In the genomic region with DNA sequence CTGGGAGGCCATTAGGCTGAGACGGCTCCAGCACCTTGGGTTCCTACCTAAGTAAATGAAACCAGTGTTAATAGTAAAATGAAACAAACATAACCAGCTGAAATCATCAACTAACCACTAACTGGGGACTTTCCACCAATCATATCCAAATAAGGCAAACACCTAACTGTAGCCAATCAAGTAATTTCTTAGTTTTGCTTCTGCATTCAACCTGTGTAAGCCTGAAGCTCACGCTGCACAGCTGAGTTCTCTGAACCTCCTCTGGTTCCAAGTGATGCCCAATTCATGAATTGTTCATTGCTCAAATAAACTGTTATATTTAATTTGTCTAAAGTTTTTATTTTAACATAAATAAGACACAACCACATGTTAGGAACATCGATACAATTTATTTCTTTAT, we compare ENCODE assay signal across 12 cellular contexts. TPM values are rescaled to one million over a fixed set of nuclear protein-coding genes. Genes with fewer than 3 reads are reported as not detected.
DNase-seq lines count a peak whose midpoint lies in the region; ATAC-seq and TF ChIP-seq lines count a peak whose summit lies in the region.
"Had no signal": no experiment of that assay in that cellular context is flagged by ENCODE, and none has a peak within 500 bp of the region (broad histone marks: within the 10 kb centered on the region; RNA-seq: fewer than 3 reads in every experiment).

No MANE protein-coding gene starts in this region.

- H3K9me3 Mint-ChIP-seq in CD8-positive, alpha-beta T cell = no peaks in the 10 kb centered on the region

- no peaks in the 10 kb centered on the region for H3K4me1 ChIP-seq in CD8-positive, alpha-beta T cell (ENCODE audit: insufficient read depth, low read length)

- no peaks in the 10 kb centered on the region for H3K36me3 ChIP-seq in CD8-positive, alpha-beta T cell (ENCODE audit: insufficient read depth, low read length)

- H3K27me3 ChIP-seq in CD8-positive, alpha-beta T cell (ENCODE audit: insufficient read depth, low read length) = no peaks in the 10 kb centered on the region

- peak; percentile 73 for ATAC-seq in CD8-positive, alpha-beta T cell
- ATAC-seq in GM19035 (IDR thresholded peaks at IDR 0.05; ENCODE audit: unreplicated experiment) (peak; percentile 95), HG02763 (IDR thresholded peaks at IDR 0.05; ENCODE audit: unreplicated experiment) (peak; percentile 84), HG03575 (IDR thresholded peaks at IDR 0.05; ENCODE audit: extremely low read depth, insufficient number of reproducible peaks, low FRiP score, unreplicated experiment) (peak; percentile 96)
- ATAC-seq: Panc1 had no signal

- H3K4me3 ChIP-seq in CD8-positive, alpha-beta T cell (ENCODE audit: low read depth, low read length) = no peak overlapping the region

- TF ChIP-seq CTCF in CD8-positive, alpha-beta T cell (IDR thresholded peaks at IDR 0.05) = no peak

- no peak overlapping the region for H3K4me3 Mint-ChIP-seq in CD8-positive, alpha-beta T cell

- intact Hi-C loops in CD8-positive, alpha-beta T cell (cut with DNase I, micrococcal nuclease) = no loop called here

- H3K27ac ChIP-seq in CD8-positive, alpha-beta T cell (ENCODE audit: low read depth, low read length) = no peak overlapping the region

- no peak overlapping the region for H3K27ac Mint-ChIP-seq in CD8-positive, alpha-beta T cell

- CTCF ChIA-PET in CD8-positive, alpha-beta T cell (lab: Charles Lee) = no interaction called here

- POLR2A ChIA-PET in CD8-positive, alpha-beta T cell (lab: Charles Lee) = no interaction called here

- no peak for DNase-seq in CD8-positive, alpha-beta T cell
- DNase-seq in SKM-1 (lab: John Stamatoyannopoulos, UW; ENCODE audit: unreplicated experiment) = no peak
- no peak for DNase-seq in hepatic stellate cell (ENCODE audit: low spot score)
- no peak for DNase-seq in stimulated activated CD4-positive, alpha-beta T cell treated with anti-CD3 and anti-CD28 coated beads, Interleukin-12 subunit alpha, Interleukin-12 subunit beta, amount 100 ng/mL, for 4 hours
- no peak for DNase-seq in D341Med (ENCODE audit: low spot score)
- DNase-seq: foreskin melanocyte; stimulated activated CD4-positive, alpha-beta T cell treated with anti-CD3 and anti-CD28 coated beads, Interleukin-2, amount 100 ng/mL, for 48 hours had no signal

- H3K27me3 Mint-ChIP-seq in CD8-positive, alpha-beta T cell (ENCODE audit: low read depth) = no peaks in the 10 kb centered on the region

- H3K4me1 Mint-ChIP-seq in CD8-positive, alpha-beta T cell (ENCODE audit: low read depth) = peaks cover 5% of the 10 kb centered on the region

- peaks cover 3% of the 10 kb centered on the region for H3K36me3 Mint-ChIP-seq in CD8-positive, alpha-beta T cell

- no peaks in the 10 kb centered on the region for H3K9me3 ChIP-seq in CD8-positive, alpha-beta T cell (ENCODE audit: low read length)

RNA-seq across cellular contexts. Expression of a gene that starts 22.5 kb away (rescaled TPM):
- total RNA-seq in CD8-positive, alpha-beta T cell = 1 to 10 TPM; 1.5 to 2.0 TPM
- total RNA-seq: M059J had no signal

RNA-seq across cellular contexts. Expression of a gene that starts 49.4 kb away (rescaled TPM):
- 10 to 100 TPM; 31.6 to 34.4 TPM for total RNA-seq in CD8-positive, alpha-beta T cell
